In the genomic region with DNA sequence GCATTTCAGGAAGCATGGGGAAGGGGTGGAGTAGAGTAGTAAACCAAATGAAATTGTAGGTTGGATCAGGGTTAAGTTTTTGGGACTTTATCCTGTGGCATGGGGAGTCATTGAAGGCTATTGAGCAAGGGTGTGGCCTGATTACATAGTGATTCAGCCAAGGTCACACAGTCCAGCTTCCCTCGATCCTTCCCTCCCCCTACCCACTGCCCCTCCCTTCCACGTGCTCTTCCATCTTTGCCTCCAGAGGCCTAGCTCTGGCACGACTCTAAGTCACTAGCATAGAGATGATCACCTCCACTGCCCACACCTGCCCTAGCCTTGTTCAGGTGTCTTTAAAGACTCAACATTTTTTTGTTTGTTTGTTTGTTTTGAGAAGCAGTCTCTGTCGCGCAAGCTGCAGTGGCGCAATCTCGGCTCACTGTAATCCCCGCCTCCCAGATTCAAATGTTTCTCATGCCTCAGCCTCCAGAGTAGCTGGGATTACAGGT, we compare ENCODE assay signal across 14 cellular contexts. TPM values are rescaled to one million over a fixed set of nuclear protein-coding genes. Genes with fewer than 3 reads are reported as not detected.
A peak's percentile ranks its signal among the peaks of the same experiment; 100 is the strongest.
DNase-seq lines count a peak whose midpoint lies in the region; ATAC-seq and TF ChIP-seq lines count a peak whose summit lies in the region.
"Had no signal": no experiment of that assay in that cellular context is flagged by ENCODE, and none has a peak within 500 bp of the region (broad histone marks: within the 10 kb centered on the region; RNA-seq: fewer than 3 reads in every experiment).

No MANE protein-coding gene starts in this region.

- peak overlapping the region; percentile 63 for H3K27ac ChIP-seq in RWPE2 (ENCODE audit: poor library complexity, severe bottlenecking)
- H3K27ac ChIP-seq in foreskin keratinocyte: peak overlapping the region; percentile 25
- H3K27ac ChIP-seq in suprapubic skin: peak overlapping the region; percentile 57
- H3K27ac ChIP-seq: coronary artery, gastroesophageal sphincter, WERI-Rb-1 had no signal

- no peaks in the 10 kb centered on the region for H3K9me3 ChIP-seq in RWPE2 (ENCODE audit: severe bottlenecking)
- H3K9me3 ChIP-seq in suprapubic skin: no peaks in the 10 kb centered on the region
- H3K9me3 ChIP-seq: gastroesophageal sphincter, sigmoid colon had no signal

- no peak for TF ChIP-seq CTCF in RWPE2 (IDR thresholded peaks at IDR 0.05; ENCODE audit: poor library complexity, severe bottlenecking)
- TF ChIP-seq CTCF in foreskin keratinocyte (conservative IDR thresholded peaks at IDR 0.05): no peak
- no peak for TF ChIP-seq CTCF in suprapubic skin (IDR thresholded peaks at IDR 0.05)

- 54% methylated on average over 8 of the region's 8 CpGs for WGBS in suprapubic skin

- DNase-seq in HS-5 (ENCODE audit: low read depth) (peak; percentile 11), RWPE2 (ENCODE audit: low spot score) (peak; percentile 56), foreskin keratinocyte (peak in 1 of 2 donors; percentile 4), suprapubic skin (ENCODE audit: low spot score in 2 of 2) (no peak), cerebellar nuclear complex (lab: John Stamatoyannopoulos, UW) (no peak)
- no peak for DNase-seq in activated effector memory CD4-positive, alpha-beta T cell treated with anti-CD3 and anti-CD28 coated beads, Interleukin-2, amount 50 U/mL, for 16 hours
- DNase-seq: activated CD8-positive, alpha-beta memory T cell treated with anti-CD3 and anti-CD28 coated beads, Interleukin-2, amount 50 U/mL, for 48 hours; NCI-H510A; SHP77 treated with DMSO at 0.1 percent for 48 hours; sigmoid colon; WERI-Rb-1 had no signal

- no peak for TF ChIP-seq POLR2A in suprapubic skin (IDR thresholded peaks at IDR 0.05)

- ATAC-seq in RWPE2 (ENCODE audit: low read depth): peak; percentile 77
- no peak for ATAC-seq in foreskin keratinocyte
- no peak for ATAC-seq in GM21515 (IDR thresholded peaks at IDR 0.05; ENCODE audit: unreplicated experiment)
- ATAC-seq: gastroesophageal sphincter had no signal

- H3K4me1 ChIP-seq in RWPE2 (ENCODE audit: insufficient read depth, poor library complexity, severe bottlenecking): peaks cover 17% of the 10 kb centered on the region
- peaks cover 17% of the 10 kb centered on the region for H3K4me1 ChIP-seq in foreskin keratinocyte
- peaks cover 14% of the 10 kb centered on the region for H3K4me1 ChIP-seq in suprapubic skin
- H3K4me1 ChIP-seq: gastroesophageal sphincter, sigmoid colon had no signal

- no peak overlapping the region for H3K4me3 ChIP-seq in RWPE2 (ENCODE audit: severe bottlenecking)
- no peak overlapping the region for H3K4me3 ChIP-seq in suprapubic skin
- H3K4me3 ChIP-seq: coronary artery, gastroesophageal sphincter, sigmoid colon had no signal

- TF ChIP-seq EP300 in suprapubic skin (IDR thresholded peaks at IDR 0.05): no peak

- no peaks in the 10 kb centered on the region for H3K36me3 ChIP-seq in RWPE2 (ENCODE audit: low read depth)
- H3K36me3 ChIP-seq in suprapubic skin: no peaks in the 10 kb centered on the region
- H3K36me3 ChIP-seq: gastroesophageal sphincter, sigmoid colon, WERI-Rb-1 had no signal

- H3K27me3 ChIP-seq in RWPE2 (ENCODE audit: insufficient read depth, poor library complexity, severe bottlenecking): no peaks in the 10 kb centered on the region
- no peaks in the 10 kb centered on the region for H3K27me3 ChIP-seq in foreskin keratinocyte
- H3K27me3 ChIP-seq in suprapubic skin: no peaks in the 10 kb centered on the region
- H3K27me3 ChIP-seq: sigmoid colon had no signal

RNA-seq across cellular contexts. Expression of gene SLC9A1, which starts 37.2 kb away (rescaled TPM):
- total RNA-seq in foreskin keratinocyte (25.0 and 29.8 TPM in 2 replicates), suprapubic skin (10 to 100 TPM; 18.1 to 28.1 (median 25.2) TPM)
- polyA plus RNA-seq in foreskin keratinocyte: 40.2 and 44.5 TPM in 2 replicates

RNA-seq across cellular contexts. Expression of gene WDTC1, which starts 42.3 kb away (rescaled TPM):
- total RNA-seq in foreskin keratinocyte (14.5 and 17.9 TPM in 2 replicates), suprapubic skin (10 to 100 TPM; 59.6 to 69.7 (median 64.5) TPM)
- polyA plus RNA-seq in foreskin keratinocyte: 9.7 and 10.1 TPM in 2 replicates

Comparison
In these comparisons a context has a peak if more than half of its experiments do, and no peak if none do; other contexts are left out.
1. DNase-seq: peak in HS-5 (single experiment) and RWPE2 (single experiment); none in suprapubic skin (0 of 2), activated effector memory CD4-positive, alpha-beta T cell treated with anti-CD3 and anti-CD28 coated beads, Interleukin-2, amount 50 U/mL, for 16 hours (single experiment) and cerebellar nuclear complex (0 of 2).
2. Peak in every context shown above with its lines, with median percentiles within 50 percentile points of each other: H3K27ac ChIP-seq.